In genomic region chr18:13246121-13246520, GRCh38 we compare ENCODE assay signal across 15 cellular contexts. TPM values are rescaled to one million over a fixed set of nuclear protein-coding genes. Genes with fewer than 3 reads are reported as not detected.
DNase-seq lines count a peak whose midpoint lies in the region; ATAC-seq and TF ChIP-seq lines count a peak whose summit lies in the region.
"Had no signal": no experiment of that assay in that cellular context is flagged by ENCODE, and none has a peak within 500 bp of the region (broad histone marks: within the 10 kb centered on the region; RNA-seq: fewer than 3 reads in every experiment).

No MANE protein-coding gene starts in this region.

- peaks cover 0 to 16% (median 3%) of the 10 kb centered on the region in 4 donors for H3K4me1 ChIP-seq in right lobe of liver

- no peaks in the 10 kb centered on the region for H3K36me3 Mint-ChIP-seq in activated T-cell treated with anti-CD3 and anti-CD28 coated beads, Interleukin-2, amount 50 U/mL, for 24 hours (ENCODE audit: low read depth)
- no peaks in the 10 kb centered on the region for H3K36me3 Mint-ChIP-seq in activated T-cell treated with anti-CD3 and anti-CD28 coated beads, Interleukin-2, amount 50 U/mL, for 4 hours (ENCODE audit: insufficient read depth)
- H3K36me3 Mint-ChIP-seq in type B pancreatic cell: no peaks in the 10 kb centered on the region
- H3K36me3 Mint-ChIP-seq: CD4-positive, alpha-beta memory T cell had no signal

- TF ChIP-seq CTCF in right lobe of liver (IDR thresholded peaks at IDR 0.05): no peak
- TF ChIP-seq CTCF in type B pancreatic cell (conservative IDR thresholded peaks at IDR 0.05): no peak

- 81% methylated on average over 4 of the region's 9 CpGs for WGBS in right lobe of liver (ENCODE audit: insufficient coverage, low coverage, low lambda C conversion rate, missing lambda C conversion rate)

- no peak for ATAC-seq in activated T-cell treated with anti-CD3 and anti-CD28 coated beads, Interleukin-2, amount 50 U/mL, for 4 hours
- peak in 1 of 4 donors; percentile 5 for ATAC-seq in right lobe of liver

- H3K4me3 ChIP-seq in right lobe of liver: no peak overlapping the region
- H3K4me3 ChIP-seq: BLaER1 had no signal

- DNase-seq in activated T-cell treated with anti-CD3 and anti-CD28 coated beads, Interleukin-2, amount 50 U/mL, for 24 hours: peak; percentile 22
- DNase-seq in activated T-cell treated with anti-CD3 and anti-CD28 coated beads, Interleukin-2, amount 50 U/mL, for 4 hours: no peak
- no peak for DNase-seq in caudate nucleus (lab: John Stamatoyannopoulos, UW)
- peak in 1 of 3 donors; percentile 30 for DNase-seq in right lobe of liver
- peak; percentile 55 for DNase-seq in type B pancreatic cell (ENCODE audit: extremely low spot score, unreplicated experiment)
- DNase-seq in activated CD4-positive, alpha-beta T cell treated with anti-CD3 and anti-CD28 coated beads for 1 hour: no peak
- no peak for DNase-seq in stimulated activated naive CD4-positive, alpha-beta T cell treated with Interleukin-2 at 50 U/mL for 16 hours (lab: John Stamatoyannopoulos, UW)
- DNase-seq: CD4-positive, alpha-beta memory T cell; EL; GOT3; KG1; NCI-H1694 treated with DMSO at 0.1 percent for 48 hours; NCI-H82; OCI-M1 had no signal

- intact Hi-C loops in right lobe of liver (cut with DNase I): no loop called here

- H3K27me3 ChIP-seq in right lobe of liver: no peaks in the 10 kb centered on the region
- H3K27me3 ChIP-seq: BLaER1 had no signal

- H3K27me3 Mint-ChIP-seq in activated T-cell treated with anti-CD3 and anti-CD28 coated beads, Interleukin-2, amount 50 U/mL, for 24 hours: no peaks in the 10 kb centered on the region
- no peaks in the 10 kb centered on the region for H3K27me3 Mint-ChIP-seq in activated T-cell treated with anti-CD3 and anti-CD28 coated beads, Interleukin-2, amount 50 U/mL, for 4 hours (ENCODE audit: low read depth)
- H3K27me3 Mint-ChIP-seq in type B pancreatic cell: peaks cover 19% of the 10 kb centered on the region
- H3K27me3 Mint-ChIP-seq: CD4-positive, alpha-beta memory T cell had no signal

- no peaks in the 10 kb centered on the region for H3K9me3 ChIP-seq in right lobe of liver

- no peaks in the 10 kb centered on the region for H3K9me3 Mint-ChIP-seq in activated T-cell treated with anti-CD3 and anti-CD28 coated beads, Interleukin-2, amount 50 U/mL, for 24 hours
- no peaks in the 10 kb centered on the region for H3K9me3 Mint-ChIP-seq in activated T-cell treated with anti-CD3 and anti-CD28 coated beads, Interleukin-2, amount 50 U/mL, for 4 hours
- no peaks in the 10 kb centered on the region for H3K9me3 Mint-ChIP-seq in type B pancreatic cell

- H3K27ac Mint-ChIP-seq in activated T-cell treated with anti-CD3 and anti-CD28 coated beads, Interleukin-2, amount 50 U/mL, for 24 hours: no peak overlapping the region
- no peak overlapping the region for H3K27ac Mint-ChIP-seq in type B pancreatic cell

- no peaks in the 10 kb centered on the region for H3K4me1 Mint-ChIP-seq in activated T-cell treated with anti-CD3 and anti-CD28 coated beads, Interleukin-2, amount 50 U/mL, for 24 hours (ENCODE audit: low read depth)
- no peaks in the 10 kb centered on the region for H3K4me1 Mint-ChIP-seq in activated T-cell treated with anti-CD3 and anti-CD28 coated beads, Interleukin-2, amount 50 U/mL, for 4 hours (ENCODE audit: low read depth)
- no peaks in the 10 kb centered on the region for H3K4me1 Mint-ChIP-seq in type B pancreatic cell (ENCODE audit: unreplicated experiment)

- no peak overlapping the region for H3K4me3 Mint-ChIP-seq in activated T-cell treated with anti-CD3 and anti-CD28 coated beads, Interleukin-2, amount 50 U/mL, for 24 hours
- no peak overlapping the region for H3K4me3 Mint-ChIP-seq in activated T-cell treated with anti-CD3 and anti-CD28 coated beads, Interleukin-2, amount 50 U/mL, for 4 hours
- no peak overlapping the region for H3K4me3 Mint-ChIP-seq in type B pancreatic cell
- H3K4me3 Mint-ChIP-seq: CD4-positive, alpha-beta memory T cell had no signal

- H3K36me3 ChIP-seq in right lobe of liver: no peaks in the 10 kb centered on the region

- no peak for TF ChIP-seq POLR2A in right lobe of liver (IDR thresholded peaks at IDR 0.05)

- peak overlapping the region; percentile 34 for H3K27ac ChIP-seq in caudate nucleus (ENCODE audit: low read depth, low read length)
- peak overlapping the region in 2 of 3 donors; percentile 37 to 47 for H3K27ac ChIP-seq in right lobe of liver
- H3K27ac ChIP-seq: BLaER1 had no signal

RNA-seq across cellular contexts. Expression of gene LDLRAD4, which starts 27.6 kb away (rescaled TPM):
- total RNA-seq in activated T-cell treated with anti-CD3 and anti-CD28 coated beads, Interleukin-2, amount 50 U/mL, for 4 hours: 10 to 100 TPM; 17.5 to 20.4 (median 18.3) TPM
- 10 to 100 TPM; 10.6 to 66.4 (median 18.7) TPM for total RNA-seq in right lobe of liver
- total RNA-seq in type B pancreatic cell (ENCODE audit: low replicate concordance): 0.88 and 2.4 TPM in 2 replicates

Comparison
In these comparisons a context has a peak if more than half of its experiments do, and no peak if none do; other contexts are left out.
1. DNase-seq: peak in activated T-cell treated with anti-CD3 and anti-CD28 coated beads, Interleukin-2, amount 50 U/mL, for 24 hours (single experiment) and type B pancreatic cell (single experiment); none in activated T-cell treated with anti-CD3 and anti-CD28 coated beads, Interleukin-2, amount 50 U/mL, for 4 hours (single experiment), caudate nucleus (0 of 61), activated CD4-positive, alpha-beta T cell treated with anti-CD3 and anti-CD28 coated beads for 1 hour (single experiment) and stimulated activated naive CD4-positive, alpha-beta T cell treated with Interleukin-2 at 50 U/mL for 16 hours (single experiment).